Comparison of ENCODE assay signal across 21 cellular contexts in genomic region chr2:11454824-11455223, GRCh38.
"Had no signal": no experiment of that assay in that cellular context is flagged by ENCODE, and none has a peak within 500 bp of the region (broad histone marks: within the 10 kb centered on the region; RNA-seq: fewer than 3 reads in every experiment).

No MANE protein-coding gene starts in this region.

- H3K27me3 ChIP-seq: MG63 had no signal

- H3K9ac ChIP-seq: SK-N-SH had no signal

- H3K27ac ChIP-seq: RWPE1 had no signal

- ATAC-seq: Panc1, PC-3 had no signal

- H3K9me3 ChIP-seq: MG63, SK-N-SH had no signal

- DNase-seq: Karpas-422, KG1, MG63, NCI-H1092, NCI-H1105 treated with DMSO at 0.1 percent for 48 hours, NCI-H1417 treated with DMSO at 0.1 percent for 48 hours, NCI-H146, NCI-H1694 treated with DMSO at 0.1 percent for 48 hours, NCI-H1930, NCI-H2081, NCI-H2107, NCI-H2227 treated with DMSO at 0.1 percent for 48 hours, NCI-H524, NCI-H526 treated with DMSO at 0.1 percent for 48 hours, NCI-H748 treated with DMSO at 0.1 percent for 48 hours, PC-3, SHP77, SK-N-SH, SW 1271 had no signal

- H3K4me2 ChIP-seq: SK-N-SH had no signal

- H3K4me3 ChIP-seq: MG63 had no signal
